Comparison of ENCODE assay signal across 23 cellular contexts in the genomic region with DNA sequence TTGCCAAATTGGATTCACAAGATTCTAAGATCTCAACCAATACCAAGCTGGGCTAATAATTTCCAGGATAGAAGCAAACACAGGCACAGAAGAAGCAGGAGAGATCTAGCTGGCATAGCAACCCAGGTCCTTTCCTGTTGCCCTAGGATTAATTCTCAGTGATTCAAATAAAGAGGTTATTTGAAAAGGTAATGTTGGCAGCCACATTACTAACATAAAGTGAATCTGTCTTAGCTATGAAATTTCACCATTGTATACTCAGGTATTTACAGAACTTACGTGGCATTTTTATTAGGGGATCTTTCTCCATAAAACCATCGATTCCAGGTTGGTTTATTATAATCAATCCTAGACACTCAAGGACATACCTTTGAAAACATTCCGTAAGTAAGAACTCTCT.
A peak's percentile ranks its signal among the peaks of the same experiment; 100 is the strongest.
DNase-seq lines count a peak whose midpoint lies in the region; FAIRE-seq and TF ChIP-seq lines count a peak whose summit lies in the region.
"Had no signal": no experiment of that assay in that cellular context is flagged by ENCODE, and none has a peak within 500 bp of the region (broad histone marks: within the 10 kb centered on the region; RNA-seq: fewer than 3 reads in every experiment).

No MANE protein-coding gene starts in this region.

- FAIRE-seq in frontal cortex (lab: Jason Lieb, UNC), result no peak
- FAIRE-seq: GM12878, GM19239 had no signal

- H3K27ac ChIP-seq in VCaP, result peak overlapping the region; percentile 28
- H3K27ac ChIP-seq: GM23248, HL-60 had no signal

- H3K4me1 Mint-ChIP-seq in progenitor cell of endocrine pancreas (ENCODE audit: low read depth), result peaks cover 18% of the 10 kb centered on the region
- H3K4me1 Mint-ChIP-seq in osteocyte (ENCODE audit: unreplicated experiment), result no peaks in the 10 kb centered on the region
- no peaks in the 10 kb centered on the region for H3K4me1 Mint-ChIP-seq in type B pancreatic cell (ENCODE audit: unreplicated experiment)
- H3K4me1 Mint-ChIP-seq: CD4-positive, CD25-positive, alpha-beta regulatory T cell; CD8-positive, alpha-beta memory T cell had no signal

- DNase-seq in DMS53 treated with DMSO at 0.1 percent for 48 hours (lab: John Stamatoyannopoulos, UW; ENCODE audit: unreplicated experiment) (peak; percentile 66), NCI-H748 (lab: John Stamatoyannopoulos, UW; ENCODE audit: unreplicated experiment) (peak; percentile 58), progenitor cell of endocrine pancreas (ENCODE audit: low spot score, unreplicated experiment) (no peak), osteocyte (ENCODE audit: extremely low spot score, unreplicated experiment) (no peak), type B pancreatic cell (ENCODE audit: extremely low spot score, unreplicated experiment) (no peak), SIG-M5 treated with dmso at 0.1 percent for 504 hours (lab: John Stamatoyannopoulos, UW; ENCODE audit: unreplicated experiment) (no peak), frontal cortex (ENCODE audit: low spot score in 2 of 2) (no peak)
- DNase-seq: ACHN; BE2C; C1 segment of cervical spinal cord; CD4-positive, CD25-positive, alpha-beta regulatory T cell; CD8-positive, alpha-beta memory T cell; COR-L47; DMS153; DND-41; EL; GM23248; H7; HFFc6 had no signal

- H3K4me3 Mint-ChIP-seq in progenitor cell of endocrine pancreas (ENCODE audit: low read depth), result no peak overlapping the region
- no peak overlapping the region for H3K4me3 Mint-ChIP-seq in osteocyte (ENCODE audit: unreplicated experiment)
- no peak overlapping the region for H3K4me3 Mint-ChIP-seq in type B pancreatic cell
- H3K4me3 Mint-ChIP-seq: CD4-positive, CD25-positive, alpha-beta regulatory T cell; CD8-positive, alpha-beta memory T cell; HFFc6 had no signal

- H3K36me3 Mint-ChIP-seq in progenitor cell of endocrine pancreas (ENCODE audit: insufficient read depth) (peaks cover 4% of the 10 kb centered on the region), osteocyte (ENCODE audit: unreplicated experiment) (no peaks in the 10 kb centered on the region), type B pancreatic cell (no peaks in the 10 kb centered on the region)
- H3K36me3 Mint-ChIP-seq: CD4-positive, CD25-positive, alpha-beta regulatory T cell; CD8-positive, alpha-beta memory T cell had no signal

- H3K27me3 Mint-ChIP-seq in progenitor cell of endocrine pancreas (no peaks in the 10 kb centered on the region), osteocyte (ENCODE audit: unreplicated experiment) (no peaks in the 10 kb centered on the region), type B pancreatic cell (no peaks in the 10 kb centered on the region)
- H3K27me3 Mint-ChIP-seq: CD4-positive, CD25-positive, alpha-beta regulatory T cell; CD8-positive, alpha-beta memory T cell had no signal

- peak overlapping the region; percentile 65 for H3K27ac Mint-ChIP-seq in progenitor cell of endocrine pancreas
- no peak overlapping the region for H3K27ac Mint-ChIP-seq in osteocyte (ENCODE audit: unreplicated experiment)
- no peak overlapping the region for H3K27ac Mint-ChIP-seq in type B pancreatic cell
- H3K27ac Mint-ChIP-seq: CD4-positive, CD25-positive, alpha-beta regulatory T cell; CD8-positive, alpha-beta memory T cell; HFFc6 had no signal

- peaks cover 16% of the 10 kb centered on the region for H3K9me3 Mint-ChIP-seq in progenitor cell of endocrine pancreas (ENCODE audit: low read depth)
- H3K9me3 Mint-ChIP-seq in osteocyte (ENCODE audit: unreplicated experiment), result peaks cover 36% of the 10 kb centered on the region
- H3K9me3 Mint-ChIP-seq in type B pancreatic cell, result no peaks in the 10 kb centered on the region

- TF ChIP-seq CTCF in VCaP (conservative IDR thresholded peaks at IDR 0.05) (no peak), progenitor cell of endocrine pancreas (IDR thresholded peaks at IDR 0.05; ENCODE audit: unreplicated experiment) (no peak), osteocyte (IDR thresholded peaks at IDR 0.05) (no peak), type B pancreatic cell (conservative IDR thresholded peaks at IDR 0.05) (no peak)

Comparison
In these comparisons a context has a peak if more than half of its experiments do, and no peak if none do; other contexts are left out.
1. DNase-seq: peak in DMS53 treated with DMSO at 0.1 percent for 48 hours (single experiment) and NCI-H748 (single experiment); none in progenitor cell of endocrine pancreas (single experiment), osteocyte (single experiment), type B pancreatic cell (single experiment), SIG-M5 treated with dmso at 0.1 percent for 504 hours (single experiment) and frontal cortex (0 of 2).